Comparison of ENCODE assay signal across 12 cellular contexts in the genomic region with DNA sequence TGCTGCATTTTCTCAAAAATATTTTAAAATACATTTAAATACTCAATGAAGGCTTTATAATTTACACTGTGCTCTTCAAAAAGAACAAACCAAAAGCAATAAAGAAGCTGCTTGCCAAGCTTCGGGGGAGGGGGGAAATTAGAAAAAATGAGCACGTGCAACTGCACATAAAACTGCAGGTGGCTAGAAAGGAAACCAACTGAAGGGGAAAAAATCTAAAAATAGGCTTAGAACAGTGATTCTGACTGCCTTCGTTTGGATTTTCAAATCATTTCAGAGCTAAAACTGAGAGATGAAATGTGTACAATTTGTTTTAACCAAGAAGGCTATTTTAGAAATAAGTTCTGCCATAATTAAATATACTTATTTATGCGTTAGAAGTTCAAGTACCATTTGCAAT.
DNase-seq lines count a peak whose midpoint lies in the region; ATAC-seq, FAIRE-seq and TF ChIP-seq lines count a peak whose summit lies in the region.
"Had no signal": no experiment of that assay in that cellular context is flagged by ENCODE, and none has a peak within 500 bp of the region (broad histone marks: within the 10 kb centered on the region; RNA-seq: fewer than 3 reads in every experiment).

No MANE protein-coding gene starts in this region.

- H3K4me1 ChIP-seq in CD8-positive, alpha-beta T cell (ENCODE audit: insufficient read depth, low read length): peaks cover 17% of the 10 kb centered on the region
- H3K4me1 ChIP-seq in astrocyte (ENCODE audit: insufficient read depth, low read length) (no peaks in the 10 kb centered on the region), PC-9 (replicated peaks; ENCODE audit: insufficient read depth) (no peaks in the 10 kb centered on the region)

- H3K27me3 ChIP-seq in CD8-positive, alpha-beta T cell (ENCODE audit: insufficient read depth, low read length): no peaks in the 10 kb centered on the region
- no peaks in the 10 kb centered on the region for H3K27me3 ChIP-seq in astrocyte (ENCODE audit: insufficient read depth, low read length)
- no peaks in the 10 kb centered on the region for H3K27me3 ChIP-seq in PC-9 (ENCODE audit: insufficient read depth, low read depth)
- H3K27me3 ChIP-seq: suprapubic skin had no signal

- H2AFZ ChIP-seq in astrocyte (ENCODE audit: low read depth, low read length) (no peak overlapping the region), PC-9 (no peak overlapping the region)

- BruUV-seq in PC-9 (replicated peaks; lab: Mats Ljungman, UMichigan): no TSS peak

- no peaks in the 10 kb centered on the region for H3F3A ChIP-seq in PC-9 (ENCODE audit: insufficient read depth, low read depth)

- TF ChIP-seq CTCF in CD8-positive, alpha-beta T cell (IDR thresholded peaks at IDR 0.05): no peak
- TF ChIP-seq CTCF in astrocyte (IDR thresholded peaks at IDR 0.05; ENCODE audit: insufficient read depth, low read depth, low read length): no peak
- no peak for TF ChIP-seq CTCF in CD14-positive monocyte (IDR thresholded peaks at IDR 0.05)
- TF ChIP-seq CTCF in PC-9 (conservative IDR thresholded peaks at IDR 0.05): no peak

- H3K27ac Mint-ChIP-seq in CD8-positive, alpha-beta T cell: peak overlapping the region; percentile 20
- H3K27ac Mint-ChIP-seq in astrocyte (ENCODE audit: unreplicated experiment) (no peak overlapping the region), CD14-positive monocyte (peak overlapping the region in 2 of 7 donors; percentile 55 to 66)

- no peak overlapping the region for H3K27ac ChIP-seq in CD8-positive, alpha-beta T cell (ENCODE audit: low read depth, low read length)
- no peak overlapping the region for H3K27ac ChIP-seq in astrocyte (ENCODE audit: low read depth, low read length)
- no peak overlapping the region for H3K27ac ChIP-seq in PC-9
- H3K27ac ChIP-seq: skin epidermis, suprapubic skin had no signal

- H3K4me1 Mint-ChIP-seq in CD8-positive, alpha-beta T cell (ENCODE audit: low read depth): peaks cover 73% of the 10 kb centered on the region
- H3K4me1 Mint-ChIP-seq in astrocyte (ENCODE audit: low read depth, unreplicated experiment): peaks cover 19% of the 10 kb centered on the region
- H3K4me1 Mint-ChIP-seq in CD14-positive monocyte: peaks cover 6% of the 10 kb centered on the region

- no peaks in the 10 kb centered on the region for H3K9me3 ChIP-seq in CD8-positive, alpha-beta T cell (ENCODE audit: low read length)
- H3K9me3 ChIP-seq in astrocyte (ENCODE audit: insufficient read depth, low read depth, low read length): no peaks in the 10 kb centered on the region
- H3K9me3 ChIP-seq in PC-9 (ENCODE audit: insufficient read depth, low read depth): no peaks in the 10 kb centered on the region
- H3K9me3 ChIP-seq: suprapubic skin had no signal

- no peak overlapping the region for H3K9ac ChIP-seq in astrocyte (ENCODE audit: low read length)

- no peak overlapping the region for H3K4me3 ChIP-seq in CD8-positive, alpha-beta T cell (ENCODE audit: low read depth, low read length)
- H3K4me3 ChIP-seq in astrocyte (ENCODE audit: insufficient read depth, low read depth, low read length) (no peak overlapping the region), PC-9 (no peak overlapping the region)
- H3K4me3 ChIP-seq: skin epidermis, suprapubic skin had no signal

- H3K27me3 Mint-ChIP-seq in CD8-positive, alpha-beta T cell (ENCODE audit: low read depth): no peaks in the 10 kb centered on the region
- H3K27me3 Mint-ChIP-seq in astrocyte (ENCODE audit: low read depth, unreplicated experiment): no peaks in the 10 kb centered on the region
- H3K27me3 Mint-ChIP-seq in CD14-positive monocyte (ENCODE audit: low read depth in 3 of 3): peaks cover 0 to 2% (median 0%) of the 10 kb centered on the region in 3 donors

- no peaks in the 10 kb centered on the region for H3K36me3 ChIP-seq in CD8-positive, alpha-beta T cell (ENCODE audit: insufficient read depth, low read length)
- H3K36me3 ChIP-seq in astrocyte (ENCODE audit: insufficient read depth, low read length) (no peaks in the 10 kb centered on the region), PC-9 (ENCODE audit: low read depth) (no peaks in the 10 kb centered on the region)
- H3K36me3 ChIP-seq: suprapubic skin had no signal

- H3K79me2 ChIP-seq in astrocyte (ENCODE audit: insufficient read depth, low read length) (peaks cover 100% of the 10 kb centered on the region), PC-9 (ENCODE audit: low read depth) (0 out of 2 replicates have a peak, but pooled peaks cover 9% of the 10 kb centered on the region)

- H3K9me3 Mint-ChIP-seq in CD8-positive, alpha-beta T cell: peaks cover 4% of the 10 kb centered on the region
- no peaks in the 10 kb centered on the region for H3K9me3 Mint-ChIP-seq in astrocyte (ENCODE audit: unreplicated experiment)
- peaks cover 2 to 14% (median 6%) of the 10 kb centered on the region in 7 donors for H3K9me3 Mint-ChIP-seq in CD14-positive monocyte

- intact Hi-C loops in CD8-positive, alpha-beta T cell (cut with DNase I, micrococcal nuclease): no loop called here
- intact Hi-C loops in CD14-positive monocyte (cut with micrococcal nuclease): no loop called here
- intact Hi-C loops in PC-9 (cut with micrococcal nuclease; ENCODE audit: unreplicated experiment): no loop called here

- H3K4me2 ChIP-seq in astrocyte (ENCODE audit: low read length): no peak overlapping the region
- H3K4me2 ChIP-seq in PC-9: no peak overlapping the region

- no peak for DNase-seq in CD8-positive, alpha-beta T cell
- DNase-seq in astrocyte (ENCODE audit: low read depth): no peak
- DNase-seq in CD14-positive monocyte (ENCODE audit: low spot score): no peak
- no peak for DNase-seq in epidermal melanocyte (ENCODE audit: insufficient read length, low spot score)
- DNase-seq in PC-9: no peak
- no peak for DNase-seq in DMS79 (lab: John Stamatoyannopoulos, UW)
- DNase-seq: left colon, MV-4-11 had no signal

- H3K36me3 Mint-ChIP-seq in CD8-positive, alpha-beta T cell: peaks cover 22% of the 10 kb centered on the region
- H3K36me3 Mint-ChIP-seq in astrocyte (ENCODE audit: low read depth, unreplicated experiment) (peaks cover 15% of the 10 kb centered on the region), CD14-positive monocyte (peaks cover 9 to 31% of the 10 kb centered on the region in 2 donors)

- ATAC-seq in CD8-positive, alpha-beta T cell: no peak
- ATAC-seq in GM18867 (IDR thresholded peaks at IDR 0.05; ENCODE audit: unreplicated experiment) (peak; percentile 70), HG03045 (IDR thresholded peaks at IDR 0.05; ENCODE audit: unreplicated experiment) (peak; percentile 68)
- ATAC-seq: left colon had no signal

- POLR2A ChIA-PET in CD8-positive, alpha-beta T cell (lab: Charles Lee): no interaction called here
- POLR2A ChIA-PET in PC-9 (lab: Charles Lee; ENCODE audit: unreplicated experiment): no interaction called here

- peak overlapping the region; percentile 46 for H3K4me3 Mint-ChIP-seq in CD8-positive, alpha-beta T cell
- H3K4me3 Mint-ChIP-seq in astrocyte (ENCODE audit: unreplicated experiment): peak overlapping the region; percentile 34
- no peak overlapping the region for H3K4me3 Mint-ChIP-seq in CD14-positive monocyte

- CTCF ChIA-PET in CD8-positive, alpha-beta T cell (lab: Charles Lee): no interaction called here
- CTCF ChIA-PET in PC-9 (lab: Charles Lee): no interaction called here

- peaks cover 92% of the 10 kb centered on the region for H4K20me1 ChIP-seq in astrocyte (ENCODE audit: insufficient read depth, low read length)
- no peaks in the 10 kb centered on the region; the same call in 1 of the 2 replicates for H4K20me1 ChIP-seq in PC-9 (ENCODE audit: insufficient read depth)

- no peaks in the 10 kb centered on the region for H3K9me2 ChIP-seq in PC-9 (ENCODE audit: insufficient read depth)

- FAIRE-seq in astrocyte (lab: Jason Lieb, UNC): no peak

Comparison
In these comparisons a context has a peak if more than half of its experiments do, and no peak if none do; other contexts are left out.
1. H3K4me3 Mint-ChIP-seq: peak in CD8-positive, alpha-beta T cell (single experiment) and astrocyte (single experiment); none in CD14-positive monocyte (0 of 2).